ENCODE assay signal across 8 cellular contexts in the genomic region with DNA sequence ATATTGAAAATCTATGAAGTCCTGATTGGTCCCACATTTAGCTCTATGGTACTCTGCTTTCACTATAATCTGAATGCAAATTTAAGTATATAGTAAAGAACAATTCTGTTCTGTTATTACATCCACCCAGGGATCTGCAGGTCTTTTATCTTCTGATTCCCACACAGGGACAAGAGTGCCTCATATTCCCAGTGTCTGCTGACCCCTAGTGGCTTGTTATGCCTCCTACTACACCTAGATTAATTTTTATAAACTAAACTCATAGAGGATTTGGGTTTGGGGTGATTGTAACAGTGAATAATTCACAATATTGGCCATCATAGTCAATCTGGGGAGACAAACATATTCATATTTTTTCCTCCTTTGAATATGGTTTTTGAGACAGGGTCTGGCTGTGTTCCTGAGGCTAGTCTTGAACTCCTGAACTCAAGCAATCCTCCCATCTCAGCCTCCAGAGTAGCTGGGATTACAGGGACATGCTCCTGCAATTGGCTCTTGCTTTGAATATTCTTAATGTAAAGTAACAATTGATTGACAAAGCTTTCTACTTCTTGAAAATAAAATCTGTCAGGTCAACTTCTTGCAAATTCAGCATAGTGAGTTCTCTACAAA.
DNase-seq lines count a peak whose midpoint lies in the region; ATAC-seq and TF ChIP-seq lines count a peak whose summit lies in the region.

No MANE protein-coding gene starts in this region.

- peak; percentile 75 for DNase-seq in DMS53 treated with DMSO at 0.1 percent for 48 hours (lab: John Stamatoyannopoulos, UW; ENCODE audit: unreplicated experiment)
- peak; percentile 24 for DNase-seq in NCI-H226
- peak; percentile 80 for DNase-seq in left kidney (ENCODE audit: low read depth, low spot score)
- DNase-seq in activated CD4-positive, alpha-beta memory T cell treated with anti-CD3 and anti-CD28 coated beads for 36 hours = no peak
- DNase-seq in stimulated activated CD4-positive, alpha-beta T cell treated with anti-CD3 and anti-CD28 coated beads, Interleukin-4, amount 100 ng/mL, for 1 hour = no peak

- H3K27ac Mint-ChIP-seq in brain = no peak overlapping the region
- H3K27ac Mint-ChIP-seq in activated CD4-positive, alpha-beta memory T cell treated with anti-CD3 and anti-CD28 coated beads for 36 hours = no peak overlapping the region

- ATAC-seq in GM19397 (IDR thresholded peaks at IDR 0.05; ENCODE audit: unreplicated experiment) = peak; percentile 66
- ATAC-seq in HG03354 (IDR thresholded peaks at IDR 0.05; ENCODE audit: poor library complexity, severe bottlenecking, unreplicated experiment) = peak; percentile 79

- no peak overlapping the region for H3K4me3 Mint-ChIP-seq in brain
- no peak overlapping the region for H3K4me3 Mint-ChIP-seq in activated CD4-positive, alpha-beta memory T cell treated with anti-CD3 and anti-CD28 coated beads for 36 hours

- no peaks in the 10 kb centered on the region for H3K36me3 Mint-ChIP-seq in brain
- no peaks in the 10 kb centered on the region for H3K36me3 Mint-ChIP-seq in activated CD4-positive, alpha-beta memory T cell treated with anti-CD3 and anti-CD28 coated beads for 36 hours

- POLR2A ChIA-PET in activated CD4-positive, alpha-beta memory T cell treated with anti-CD3 and anti-CD28 coated beads for 36 hours (lab: Charles Lee) = no interaction called here

- H3K4me1 Mint-ChIP-seq in brain = peaks cover 11% of the 10 kb centered on the region
- H3K4me1 Mint-ChIP-seq in activated CD4-positive, alpha-beta memory T cell treated with anti-CD3 and anti-CD28 coated beads for 36 hours (ENCODE audit: low read depth) = no peaks in the 10 kb centered on the region

- intact Hi-C loops in activated CD4-positive, alpha-beta memory T cell treated with anti-CD3 and anti-CD28 coated beads for 36 hours (cut with micrococcal nuclease) = loop anchor here (10.0 kb wide), 1 partner anchor 620 kb away; no protein-coding TSS in a partner anchor

- H3K27me3 Mint-ChIP-seq in brain = no peaks in the 10 kb centered on the region
- H3K27me3 Mint-ChIP-seq in activated CD4-positive, alpha-beta memory T cell treated with anti-CD3 and anti-CD28 coated beads for 36 hours = no peaks in the 10 kb centered on the region

- CTCF ChIA-PET in activated CD4-positive, alpha-beta memory T cell treated with anti-CD3 and anti-CD28 coated beads for 36 hours (lab: Charles Lee) = no interaction called here

- H3K9me3 Mint-ChIP-seq in brain = no peaks in the 10 kb centered on the region
- H3K9me3 Mint-ChIP-seq in activated CD4-positive, alpha-beta memory T cell treated with anti-CD3 and anti-CD28 coated beads for 36 hours = peaks cover 4% of the 10 kb centered on the region

- peak; percentile 83 to 84 for TF ChIP-seq CTCF in brain (conservative IDR thresholded peaks at IDR 0.05)

Comparison
In these comparisons a context has a peak if more than half of its experiments do, and no peak if none do; other contexts are left out.
1. DNase-seq: peak in DMS53 treated with DMSO at 0.1 percent for 48 hours (single experiment), NCI-H226 (single experiment) and left kidney (single experiment); none in activated CD4-positive, alpha-beta memory T cell treated with anti-CD3 and anti-CD28 coated beads for 36 hours (single experiment) and stimulated activated CD4-positive, alpha-beta T cell treated with anti-CD3 and anti-CD28 coated beads, Interleukin-4, amount 100 ng/mL, for 1 hour (single experiment).